ENCODE assay signal across 1 cellular context in the genomic region with DNA sequence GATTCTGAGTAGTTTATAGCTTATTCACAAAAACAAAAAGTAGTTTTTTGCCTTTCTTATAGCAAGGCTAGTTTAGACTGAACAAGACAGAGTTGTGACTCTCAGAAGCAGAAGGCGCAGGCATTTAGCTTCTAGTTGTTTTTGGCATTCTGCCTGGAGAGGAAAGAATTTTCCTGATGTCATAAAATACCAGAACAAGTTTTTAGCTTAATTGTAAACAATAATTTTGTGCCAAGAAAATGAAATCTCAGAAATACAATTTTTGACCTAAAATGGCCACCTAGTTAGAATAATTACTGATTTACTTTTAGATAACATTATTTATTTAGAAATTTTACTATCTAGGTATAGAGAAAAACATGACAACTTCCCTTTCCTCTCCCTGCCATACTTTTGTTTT.
TF ChIP-seq lines count a peak whose summit lies in the region.

No MANE protein-coding gene starts in this region.

TF ChIP-seq in liver, 16 proteins besides CTCF, POLR2A, EP300 and RAD21 (continued from another document):
- TF ChIP-seq, protein P1, sequence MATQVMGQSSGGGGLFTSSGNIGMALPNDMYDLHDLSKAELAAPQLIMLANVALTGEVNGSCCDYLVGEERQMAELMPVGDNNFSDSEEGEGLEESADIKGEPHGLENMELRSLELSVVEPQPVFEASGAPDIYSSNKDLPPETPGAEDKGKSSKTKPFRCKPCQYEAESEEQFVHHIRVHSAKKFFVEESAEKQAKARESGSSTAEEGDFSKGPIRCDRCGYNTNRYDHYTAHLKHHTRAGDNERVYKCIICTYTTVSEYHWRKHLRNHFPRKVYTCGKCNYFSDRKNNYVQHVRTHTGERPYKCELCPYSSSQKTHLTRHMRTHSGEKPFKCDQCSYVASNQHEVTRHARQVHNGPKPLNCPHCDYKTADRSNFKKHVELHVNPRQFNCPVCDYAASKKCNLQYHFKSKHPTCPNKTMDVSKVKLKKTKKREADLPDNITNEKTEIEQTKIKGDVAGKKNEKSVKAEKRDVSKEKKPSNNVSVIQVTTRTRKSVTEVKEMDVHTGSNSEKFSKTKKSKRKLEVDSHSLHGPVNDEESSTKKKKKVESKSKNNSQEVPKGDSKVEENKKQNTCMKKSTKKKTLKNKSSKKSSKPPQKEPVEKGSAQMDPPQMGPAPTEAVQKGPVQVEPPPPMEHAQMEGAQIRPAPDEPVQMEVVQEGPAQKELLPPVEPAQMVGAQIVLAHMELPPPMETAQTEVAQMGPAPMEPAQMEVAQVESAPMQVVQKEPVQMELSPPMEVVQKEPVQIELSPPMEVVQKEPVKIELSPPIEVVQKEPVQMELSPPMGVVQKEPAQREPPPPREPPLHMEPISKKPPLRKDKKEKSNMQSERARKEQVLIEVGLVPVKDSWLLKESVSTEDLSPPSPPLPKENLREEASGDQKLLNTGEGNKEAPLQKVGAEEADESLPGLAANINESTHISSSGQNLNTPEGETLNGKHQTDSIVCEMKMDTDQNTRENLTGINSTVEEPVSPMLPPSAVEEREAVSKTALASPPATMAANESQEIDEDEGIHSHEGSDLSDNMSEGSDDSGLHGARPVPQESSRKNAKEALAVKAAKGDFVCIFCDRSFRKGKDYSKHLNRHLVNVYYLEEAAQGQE (IDR thresholded peaks at IDR 0.05) = peak; percentile 55
